3 cellular contexts compared by ENCODE assay signal in genomic region chr2:100301881-100302584, GRCh38.
TF ChIP-seq lines count a peak whose summit lies in the region.

No MANE protein-coding gene starts in this region.

TF ChIP-seq in liver, 16 proteins besides CTCF, POLR2A, EP300 and RAD21:
- TF ChIP-seq SP1 (IDR thresholded peaks at IDR 0.05) (no peak), JUND (IDR thresholded peaks at IDR 0.05) (peak in 1 of 2 donors; percentile 45), FOXA2 (IDR thresholded peaks at IDR 0.05) (no peak), MAX (IDR thresholded peaks at IDR 0.05) (peak; percentile 32), HNF4A (conservative IDR thresholded peaks at IDR 0.05) (peak; percentile 4 to 54), GABPA (IDR thresholded peaks at IDR 0.05 in 1 of 2, conservative IDR thresholded peaks at IDR 0.05 in 1 of 2) (no peak), ZBTB33 (IDR thresholded peaks at IDR 0.05) (peak; percentile 29), RXRA (IDR thresholded peaks at IDR 0.05) (peak; percentile 8 to 59), YY1 (IDR thresholded peaks at IDR 0.05) (no peak)

TF ChIP-seq in HepG2, 621 proteins besides CTCF, POLR2A, EP300 and RAD21:
- no peak for TF ChIP-seq SPEN (CRISPR knock-in tag; IDR thresholded peaks at IDR 0.05; ENCODE audit: low read depth)
- TF ChIP-seq ZBTB42 (CRISPR knock-in tag; IDR thresholded peaks at IDR 0.05), result no peak
- no peak for TF ChIP-seq KLF6 (CRISPR knock-in tag; IDR thresholded peaks at IDR 0.05)
- no peak for TF ChIP-seq ZNF773 (CRISPR knock-in tag; IDR thresholded peaks at IDR 0.05; ENCODE audit: borderline replicate concordance)
- TF ChIP-seq MED1 (CRISPR knock-in tag; IDR thresholded peaks at IDR 0.05), result no peak
- no peak for TF ChIP-seq ZNF784 (CRISPR knock-in tag; IDR thresholded peaks at IDR 0.05; ENCODE audit: borderline replicate concordance)

TF ChIP-seq in K562, 482 proteins besides CTCF, POLR2A, EP300 and RAD21:
- no peak for TF ChIP-seq THRB (CRISPR knock-in tag; conservative IDR thresholded peaks at IDR 0.05)
- TF ChIP-seq CEBPB (tag; IDR thresholded peaks at IDR 0.05), result 0 out of 2 replicates have a peak, but pooled peaks have one; percentile 22
